ENCODE assay signal across 13 cellular contexts in genomic region chr13:40776232-40776631, GRCh38. TPM values are rescaled to one million over a fixed set of nuclear protein-coding genes. Genes with fewer than 3 reads are reported as not detected.
DNase-seq lines count a peak whose midpoint lies in the region; ATAC-seq and TF ChIP-seq lines count a peak whose summit lies in the region.
"Had no signal": no experiment of that assay in that cellular context is flagged by ENCODE, and none has a peak within 500 bp of the region (broad histone marks: within the 10 kb centered on the region; RNA-seq: fewer than 3 reads in every experiment).

No MANE protein-coding gene starts in this region.

- CTCF ChIA-PET in HCT116 (lab: Charles Lee): interaction anchor here (1.5 kb wide), 1 partner anchor 279 kb away, joined by 9 read pairs; no protein-coding TSS in a partner anchor

- no peaks in the 10 kb centered on the region for H4K20me1 ChIP-seq in BLaER1 treated with 17β-estradiol and CSF1 and Interleukin-3, amounts not matched to agents 10 nM and 100 nM
- H4K20me1 ChIP-seq in HCT116 (ENCODE audit: insufficient read depth) (no peaks in the 10 kb centered on the region), smooth muscle cell (ENCODE audit: low read depth) (no peaks in the 10 kb centered on the region)

- H3K36me3 ChIP-seq in BLaER1 treated with 17β-estradiol and CSF1 and Interleukin-3, amounts not matched to agents 10 nM and 100 nM: no peaks in the 10 kb centered on the region
- H3K36me3 ChIP-seq in HCT116 (ENCODE audit: control insufficient read depth in 1 of 2, insufficient read depth in 2 of 2, low read length in 2 of 2): no peaks in the 10 kb centered on the region
- H3K36me3 ChIP-seq in lower lobe of right lung: no peaks in the 10 kb centered on the region
- no peaks in the 10 kb centered on the region for H3K36me3 ChIP-seq in smooth muscle cell (ENCODE audit: low read depth)
- no peaks in the 10 kb centered on the region for H3K36me3 ChIP-seq in uterus
- H3K36me3 ChIP-seq: ovary had no signal

- intact Hi-C loops in HCT116 (cut with micrococcal nuclease) (loop anchor here (5.0 to 10.0 kb wide), 3 partner anchors 219 to 1089 kb away; no protein-coding TSS in a partner anchor), lower lobe of right lung (cut with DNase I) (no loop called here), uterus (cut with DNase I; ENCODE audit: low total_unique reads) (no loop called here)

- peaks cover 29 to 42% (median 36%) of the 10 kb centered on the region in 10 experiments for H3K4me1 ChIP-seq in BLaER1 treated with 17β-estradiol and CSF1 and Interleukin-3, amounts not matched to agents 10 nM and 100 nM
- H3K4me1 ChIP-seq in HCT116 (ENCODE audit: control insufficient read depth in 1 of 2, insufficient read depth in 2 of 2, low read length in 2 of 2) (peaks cover 10 to 32% of the 10 kb centered on the region in 2 experiments), lower lobe of right lung (peaks cover 14% of the 10 kb centered on the region), smooth muscle cell (ENCODE audit: low read depth) (no peaks in the 10 kb centered on the region), uterus (no peaks in the 10 kb centered on the region)

- TF ChIP-seq POLR2A in HCT116 (IDR thresholded peaks at IDR 0.05; ENCODE audit: borderline replicate concordance, extremely low read depth, insufficient read depth, insufficient read length): no peak
- no peak for TF ChIP-seq POLR2A in uterus (IDR thresholded peaks at IDR 0.05)

- no peaks in the 10 kb centered on the region for H3K9me3 ChIP-seq in BLaER1 treated with 17β-estradiol and CSF1 and Interleukin-3, amounts not matched to agents 10 nM and 100 nM (replicated peaks in 1 of 11)
- H3K9me3 ChIP-seq in HCT116 (ENCODE audit: control insufficient read depth in 1 of 2, insufficient read depth in 1 of 2, low read depth in 1 of 2, low read length in 2 of 2): no peaks in the 10 kb centered on the region
- no peaks in the 10 kb centered on the region for H3K9me3 ChIP-seq in lower lobe of right lung
- no peaks in the 10 kb centered on the region for H3K9me3 ChIP-seq in smooth muscle cell (replicated peaks; ENCODE audit: low read depth)
- H3K9me3 ChIP-seq in uterus: no peaks in the 10 kb centered on the region
- H3K9me3 ChIP-seq: ovary had no signal

- H3K79me2 ChIP-seq in HCT116 (ENCODE audit: insufficient read depth, low read length) (no peaks in the 10 kb centered on the region), smooth muscle cell (ENCODE audit: low read depth) (no peaks in the 10 kb centered on the region)

- peak overlapping the region; percentile 94 for H2AFZ ChIP-seq in HCT116 (ENCODE audit: low read depth, low read length, poor library complexity, severe bottlenecking)
- H2AFZ ChIP-seq in smooth muscle cell (ENCODE audit: low read depth): no peak overlapping the region

- peak overlapping the region in 2 of 10 experiments; percentile 31 to 45; a peak in 1 of 20 replicates for H3K4me3 ChIP-seq in BLaER1 treated with 17β-estradiol and CSF1 and Interleukin-3, amounts not matched to agents 10 nM and 100 nM
- no peak overlapping the region for H3K4me3 ChIP-seq in HCT116 (replicated peaks in 1 of 2; ENCODE audit: low read depth in 1 of 2, low read length in 2 of 2)
- H3K4me3 ChIP-seq in lower lobe of right lung: no peak overlapping the region
- no peak overlapping the region for H3K4me3 ChIP-seq in smooth muscle cell
- H3K4me3 ChIP-seq in uterus: no peak overlapping the region
- H3K4me3 ChIP-seq: ovary had no signal

- H3K27ac ChIP-seq in BLaER1 treated with 17β-estradiol and CSF1 and Interleukin-3, amounts not matched to agents 10 nM and 100 nM: peak overlapping the region in 7 of 11 experiments; percentile 24 to 77 (median 56); a peak in 8 of 22 replicates
- H3K27ac ChIP-seq in HCT116 (ENCODE audit: low read depth, low read length): no peak overlapping the region
- H3K27ac ChIP-seq in lower lobe of right lung: peak overlapping the region; percentile 56
- H3K27ac ChIP-seq in smooth muscle cell (ENCODE audit: low read depth): no peak overlapping the region
- H3K27ac ChIP-seq in uterus: no peak overlapping the region
- H3K27ac ChIP-seq: ovary had no signal

- H3K27me3 ChIP-seq in BLaER1 treated with 17β-estradiol and CSF1 and Interleukin-3, amounts not matched to agents 10 nM and 100 nM: no peaks in the 10 kb centered on the region
- H3K27me3 ChIP-seq in HCT116 (ENCODE audit: insufficient read depth, low read length) (no peaks in the 10 kb centered on the region), lower lobe of right lung (ENCODE audit: low read depth) (no peaks in the 10 kb centered on the region), smooth muscle cell (ENCODE audit: low read depth) (no peaks in the 10 kb centered on the region), uterus (no peaks in the 10 kb centered on the region)
- H3K27me3 ChIP-seq: ovary had no signal

- BruUV-seq in HCT116 (replicated peaks; lab: Mats Ljungman, UMichigan): no TSS peak

- TF ChIP-seq RAD21 in HCT116 (IDR thresholded peaks at IDR 0.05; ENCODE audit: low read depth): no peak

- peak overlapping the region in 3 of 11 experiments; percentile 0 to 59 (median 27); a peak in 4 of 22 replicates for H3K9ac ChIP-seq in BLaER1 treated with 17β-estradiol and CSF1 and Interleukin-3, amounts not matched to agents 10 nM and 100 nM
- H3K9ac ChIP-seq in HCT116 (ENCODE audit: low read length): no peak overlapping the region
- no peak overlapping the region for H3K9ac ChIP-seq in smooth muscle cell (ENCODE audit: low read depth)

- RAD21 ChIA-PET in HCT116 (lab: Charles Lee; ENCODE audit: low non-redundant PET in 1 of 2, low total read pairs in 2 of 2, uncharacterized antibody in 2 of 2, unreplicated experiment in 2 of 2): no interaction called here

- POLR2A ChIA-PET in HCT116 (lab: Charles Lee): interaction anchor here (1.1 kb wide), 1 partner anchor 13 kb away, joined by 3 read pairs; the partner anchor contains the start of gene SLC25A15

- DNase-seq in HCT116 (ENCODE audit: low read depth, low spot score) (no peak), lower lobe of right lung (no peak), smooth muscle cell (lab: John Stamatoyannopoulos, UW; ENCODE audit: unreplicated experiment) (no peak), SKM-1 (lab: John Stamatoyannopoulos, UW; ENCODE audit: unreplicated experiment) (no peak), uterus (no peak)
- peak; percentile 26 to 35 for DNase-seq in activated CD4-positive, alpha-beta T cell treated with anti-CD3 and anti-CD28 coated beads, Interleukin-2, amount 50 U/mL, for 48 hours
- DNase-seq: anterior cingulate cortex, C1 segment of cervical spinal cord, NCI-H1092 treated with DMSO at 0.1 percent for 48 hours, NCI-H2227 treated with DMSO at 0.1 percent for 48 hours, ovary had no signal

- H3K4me2 ChIP-seq in BLaER1 treated with 17β-estradiol and CSF1 and Interleukin-3, amounts not matched to agents 10 nM and 100 nM: peak overlapping the region; percentile 70 to 94 (median 74)
- H3K4me2 ChIP-seq in HCT116 (ENCODE audit: low read length) (peak overlapping the region; percentile 72; the same call in 1 of the 2 replicates), smooth muscle cell (no peak overlapping the region)

- WGBS in smooth muscle cell (ENCODE audit: low lambda C conversion rate): 88% methylated on average over 7 of the region's 7 CpGs

- no peaks in the 10 kb centered on the region for H3F3A ChIP-seq in smooth muscle cell (ENCODE audit: low read depth)

- TF ChIP-seq CTCF in HCT116 (IDR thresholded peaks at IDR 0.05 in 2 of 3, conservative IDR thresholded peaks at IDR 0.05 in 1 of 3; ENCODE audit: borderline replicate concordance in 1 of 3, insufficient read depth in 1 of 3, low read depth in 2 of 3, low read length in 2 of 3) (no peak), lower lobe of right lung (IDR thresholded peaks at IDR 0.05) (no peak), smooth muscle cell (IDR thresholded peaks at IDR 0.05; ENCODE audit: borderline replicate concordance, insufficient read depth, poor library complexity, severe bottlenecking) (no peak), uterus (IDR thresholded peaks at IDR 0.05) (no peak)

- ATAC-seq in HCT116: no peak
- ATAC-seq in lower lobe of right lung: no peak
- ATAC-seq in GM18907 (IDR thresholded peaks at IDR 0.05; ENCODE audit: unreplicated experiment): no peak

- H3K9me2 ChIP-seq in HCT116 (ENCODE audit: insufficient read depth): no peaks in the 10 kb centered on the region

TF ChIP-seq in HCT116, 20 proteins besides CTCF, POLR2A, EP300 and RAD21:
- TF ChIP-seq FOSL1 (IDR thresholded peaks at IDR 0.05; ENCODE audit: low read depth) (no peak), CEBPB (IDR thresholded peaks at IDR 0.05; ENCODE audit: low read depth) (no peak), SP1 (IDR thresholded peaks at IDR 0.05; ENCODE audit: low read depth) (no peak), MAX (IDR thresholded peaks at IDR 0.05) (no peak), CBX3 (IDR thresholded peaks at IDR 0.05; ENCODE audit: low read depth) (no peak), ELF1 (IDR thresholded peaks at IDR 0.05; ENCODE audit: borderline replicate concordance, low read depth) (no peak), JUND (IDR thresholded peaks at IDR 0.05) (no peak), YY1 (IDR thresholded peaks at IDR 0.05; ENCODE audit: extremely low read depth, insufficient replicate concordance, low read depth, low read length) (no peak), TCF7L2 (IDR thresholded peaks at IDR 0.05; ENCODE audit: borderline replicate concordance, extremely low read depth, insufficient read depth, insufficient read length) (no peak), EGR1 (IDR thresholded peaks at IDR 0.05; ENCODE audit: low read depth) (no peak), POLR2AphosphoS5 (IDR thresholded peaks at IDR 0.05; ENCODE audit: low read depth, low read length) (no peak), SIN3A (IDR thresholded peaks at IDR 0.05; ENCODE audit: low read depth) (no peak), ZFX (IDR thresholded peaks at IDR 0.05) (no peak), SRF (IDR thresholded peaks at IDR 0.05; ENCODE audit: low read depth) (no peak)

RNA-seq across cellular contexts. Expression of gene MRPS31, which starts 5.2 kb away (rescaled TPM):
- total RNA-seq in HCT116 (2021; ENCODE audit: unreplicated experiment) (22.8 TPM), lower lobe of right lung (22.2 TPM), smooth muscle cell (25.2 and 34.9 TPM in 2 replicates), uterus (10 to 100 TPM in 3 of 4 donors, 1 to 10 TPM in 1; 6.1 to 31.5 (median 27.9) TPM)
- 9.2 and 12.1 TPM in 2 replicates for polyA plus RNA-seq in HCT116 (2012)
- 18.8 and 23.9 TPM in 2 replicates for polyA plus RNA-seq in smooth muscle cell

RNA-seq across cellular contexts. Expression of gene SLC25A15, which starts 13.2 kb away (rescaled TPM):
- total RNA-seq in HCT116 (2021; ENCODE audit: unreplicated experiment) (24.5 TPM), lower lobe of right lung (3.3 TPM), smooth muscle cell (11.1 and 13.6 TPM in 2 replicates), uterus (10 to 100 TPM in 1 of 4 donors, 1 to 10 TPM in 2, not detected in 1; 1.5 to 25.4 (median 5.0) TPM)
- 14.0 and 14.3 TPM in 2 replicates for polyA plus RNA-seq in HCT116 (2012)
- polyA plus RNA-seq in smooth muscle cell: 4.1 and 6.3 TPM in 2 replicates

Comparison
In these comparisons a context has a peak if more than half of its experiments do, and no peak if none do; other contexts are left out.
1. H3K27ac ChIP-seq: peak in BLaER1 treated with 17β-estradiol and CSF1 and Interleukin-3, amounts not matched to agents 10 nM and 100 nM (7 of 11) and lower lobe of right lung (single experiment); none in HCT116 (single experiment), smooth muscle cell (single experiment) and uterus (0 of 2).
2. DNase-seq: peak in activated CD4-positive, alpha-beta T cell treated with anti-CD3 and anti-CD28 coated beads, Interleukin-2, amount 50 U/mL, for 48 hours (2 of 2); none in HCT116 (single experiment), lower lobe of right lung (single experiment), smooth muscle cell (single experiment), SKM-1 (single experiment) and uterus (0 of 2).